Comparison of ENCODE assay signal across 14 cellular contexts in the genomic region with DNA sequence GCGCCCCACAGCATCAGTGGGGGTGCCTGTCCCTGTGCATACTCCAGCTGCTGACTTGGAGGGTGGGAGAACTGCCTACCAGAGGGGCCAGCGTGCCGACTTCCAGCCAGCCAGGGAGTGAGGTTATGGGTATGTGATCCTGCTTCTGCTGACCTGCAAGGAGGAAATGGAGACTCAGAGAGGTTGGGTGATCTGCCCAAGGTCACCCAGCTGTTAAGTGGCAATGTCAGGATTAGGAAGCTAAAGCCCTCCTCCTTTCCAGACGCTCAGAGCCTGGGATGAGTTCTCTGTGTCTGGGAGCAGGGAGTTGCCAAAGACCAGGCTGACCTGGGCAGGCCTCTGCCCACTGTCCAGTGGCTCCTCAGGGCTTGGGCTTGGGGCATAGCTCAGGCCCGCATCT.
"Had no signal": no experiment of that assay in that cellular context is flagged by ENCODE, and none has a peak within 500 bp of the region (broad histone marks: within the 10 kb centered on the region; RNA-seq: fewer than 3 reads in every experiment).

No MANE protein-coding gene starts in this region.

- H3K9me3 Mint-ChIP-seq: activated naive CD4-positive, alpha-beta T cell treated with anti-CD3 and anti-CD28 coated beads, Interleukin-2, amount 50 U/mL, for 72 hours; neural crest cell; T-helper 2 cell treated with Interferon-gamma antibody and Interleukin-4, amounts not matched to agents 5 μg/mL and 100 μg/mL, for 36 hours had no signal

- FAIRE-seq: bronchial epithelial cell, pancreas, small intestine had no signal

- H3K4me3 ChIP-seq: lower lobe of right lung, pancreas, thyroid gland had no signal

- H3K9me3 ChIP-seq: lower lobe of right lung, pancreas, thyroid gland had no signal

- H3K27ac ChIP-seq: lower lobe of right lung, pancreas, thyroid gland had no signal

- H3K4me1 ChIP-seq: lower lobe of right lung, pancreas, thyroid gland had no signal

- H3K36me3 ChIP-seq: lower lobe of right lung, pancreas, thyroid gland had no signal

- ATAC-seq: activated naive CD4-positive, alpha-beta T cell treated with anti-CD3 and anti-CD28 coated beads, Interleukin-2, amount 50 U/mL, for 72 hours; pancreas had no signal

- H3K27ac Mint-ChIP-seq: activated naive CD4-positive, alpha-beta T cell treated with anti-CD3 and anti-CD28 coated beads, Interleukin-2, amount 50 U/mL, for 72 hours; T-helper 2 cell treated with Interferon-gamma antibody and Interleukin-4, amounts not matched to agents 5 μg/mL and 100 μg/mL, for 36 hours had no signal

- H3K36me3 Mint-ChIP-seq: activated naive CD4-positive, alpha-beta T cell treated with anti-CD3 and anti-CD28 coated beads, Interleukin-2, amount 50 U/mL, for 72 hours had no signal

- H3K4me3 Mint-ChIP-seq: neural crest cell; T-helper 2 cell treated with Interferon-gamma antibody and Interleukin-4, amounts not matched to agents 5 μg/mL and 100 μg/mL, for 36 hours had no signal

- H3K27me3 ChIP-seq: pancreas, thyroid gland had no signal

- DNase-seq: activated CD4-positive, alpha-beta T cell treated with anti-CD3 and anti-CD28 coated beads, Interleukin-2, amount 50 U/mL, for 4 hours; activated CD4-positive, CD25-positive, alpha-beta regulatory T cell treated with anti-CD3 and anti-CD28 coated beads, Interleukin-2, amount 50 U/mL, for 72 hours; activated effector memory CD4-positive, alpha-beta T cell treated with Interleukin-2 at 50 U/mL for 16 hours; activated T-cell treated with anti-CD3 and anti-CD28 coated beads, Interleukin-2, amount 50 U/mL, for 1 hour; hippocampal formation; kidney glomerular epithelial cell; lower lobe of right lung; small intestine; thyroid gland had no signal
